8 cellular contexts compared by ENCODE assay signal in genomic region chr18:26090130-26091046, GRCh38. TPM values are rescaled to one million over a fixed set of nuclear protein-coding genes. Genes with fewer than 3 reads are reported as not detected.
DNase-seq lines count a peak whose midpoint lies in the region; ATAC-seq and TF ChIP-seq lines count a peak whose summit lies in the region.

SS18 (minus strand) TSS chr18:26090613; CDS start chr18:26090569, 44 bp downstream.

- peak; percentile 51 for TF ChIP-seq POLR2A in NB4 (IDR thresholded peaks at IDR 0.05; ENCODE audit: extremely low read depth, insufficient read length)
- peak; percentile 17 for TF ChIP-seq POLR2A in testis (IDR thresholded peaks at IDR 0.05)

- no peaks in the 10 kb centered on the region for H3K27me3 ChIP-seq in testis

- no peaks in the 10 kb centered on the region for H3K36me3 ChIP-seq in testis (ENCODE audit: low read depth, missing control alignments)

- ATAC-seq in SK-N-SH treated with all-trans-retinoic acid at 6 μM for 48 hours: peak; percentile 93
- peak; percentile 83 to 87 for ATAC-seq in activated naive CD4-positive, alpha-beta T cell treated with anti-CD3 and anti-CD28 coated beads, Interleukin-2, amount 50 U/mL, for 72 hours
- peak; percentile 96 for ATAC-seq in omental fat pad (ENCODE audit: low FRiP score)

- no peak; the same call in 1 of the 2 replicates for TF ChIP-seq CTCF in HFFc6 (IDR thresholded peaks at IDR 0.05)
- no peak for TF ChIP-seq CTCF in NB4 (IDR thresholded peaks at IDR 0.05; ENCODE audit: low read depth, low read length)
- no peak for TF ChIP-seq CTCF in omental fat pad (IDR thresholded peaks at IDR 0.05)
- TF ChIP-seq CTCF in testis (IDR thresholded peaks at IDR 0.05): peak in 1 of 3 experiments; percentile 21

- intact Hi-C loops in testis (cut with DNase I; ENCODE audit: low total_unique reads): no loop called here

- WGBS in testis, 2 donors: 0 to 1% methylated on average over 14 to 79 of the region's 89 CpGs

- peaks cover 33% of the 10 kb centered on the region for H3K4me1 Mint-ChIP-seq in HFFc6 (ENCODE audit: low read depth)

- H3K4me1 ChIP-seq in testis: peaks cover 10% of the 10 kb centered on the region

- peak within 1 kb of the TSS; percentile 92 for H3K4me3 ChIP-seq in NB4 (ENCODE audit: low read depth, low read length)
- H3K4me3 ChIP-seq in testis: peak within 1 kb of the TSS; percentile 81 to 96

- H3K4me3 Mint-ChIP-seq in HFFc6: peak within 1 kb of the TSS; percentile 92

- H3K9me3 Mint-ChIP-seq in HFFc6: no peaks in the 10 kb centered on the region
- no peaks in the 10 kb centered on the region for H3K9me3 Mint-ChIP-seq in activated naive CD4-positive, alpha-beta T cell treated with anti-CD3 and anti-CD28 coated beads, Interleukin-2, amount 50 U/mL, for 72 hours

- DNase-seq in GM04504 (ENCODE audit: low read depth) (peak; percentile 88), HFFc6 (peak; percentile 91), NB4 (ENCODE audit: low read depth) (peak; percentile 95), glomerular endothelial cell (ENCODE audit: extremely low read depth, low read depth, low spot score) (peak; percentile 47), omental fat pad (ENCODE audit: low spot score) (peak; percentile 51), testis (peak; percentile 96)
- DNase-seq in activated naive CD4-positive, alpha-beta T cell treated with anti-CD3 and anti-CD28 coated beads, Interleukin-2, amount 50 U/mL, for 72 hours (ENCODE audit: low spot score in 2 of 2): peak; percentile 88 to 95

- peak within 1 kb of the TSS; percentile 92 to 98 for H3K27ac ChIP-seq in testis

- H3K36me3 Mint-ChIP-seq in HFFc6 (ENCODE audit: low read depth): peaks cover 18% of the 10 kb centered on the region
- peaks cover 15 to 22% of the 10 kb centered on the region in 2 donors for H3K36me3 Mint-ChIP-seq in activated naive CD4-positive, alpha-beta T cell treated with anti-CD3 and anti-CD28 coated beads, Interleukin-2, amount 50 U/mL, for 72 hours

- H3K27me3 Mint-ChIP-seq in HFFc6 (ENCODE audit: insufficient read depth): no peaks in the 10 kb centered on the region; the same call in 1 of the 2 replicates

- peak within 1 kb of the TSS; percentile 96 for H3K27ac Mint-ChIP-seq in HFFc6
- peak within 1 kb of the TSS; percentile 95 to 98 for H3K27ac Mint-ChIP-seq in activated naive CD4-positive, alpha-beta T cell treated with anti-CD3 and anti-CD28 coated beads, Interleukin-2, amount 50 U/mL, for 72 hours

- no peaks in the 10 kb centered on the region for H3K9me3 ChIP-seq in testis

TF ChIP-seq in SK-N-SH treated with all-trans-retinoic acid at 6 μM for 48 hours, 23 proteins besides CTCF, POLR2A, EP300 and RAD21:
- no peak for TF ChIP-seq CSDC2 (CRISPR knock-in tag; IDR thresholded peaks at IDR 0.05)
- TF ChIP-seq PATZ1 (CRISPR knock-in tag; IDR thresholded peaks at IDR 0.05; ENCODE audit: borderline replicate concordance): no peak
TF ChIP-seq in SK-N-SH treated with all-trans-retinoic acid at 6 μM for 48 hours: peak in this region for 0.

RNA-seq across cellular contexts. Expression of gene SS18, which starts in this region (rescaled TPM):
- 10 to 100 TPM; 59.6 to 70.1 (median 67.9) TPM for total RNA-seq in HFFc6 (2021; fragmentation: NEBNext Ultra II Directional; extraction: Animal tissue kit (Norgen Biotek cat#: 25700))
- total RNA-seq in activated naive CD4-positive, alpha-beta T cell treated with anti-CD3 and anti-CD28 coated beads, Interleukin-2, amount 50 U/mL, for 72 hours: 10 to 100 TPM; 40.2 to 88.1 TPM
- total RNA-seq in glomerular endothelial cell (85.5 and 265 TPM in 2 replicates), omental fat pad (100 to 1,000 TPM in 3 of 4 donors, 10 to 100 TPM in 1; 93.3 to 125 (median 107) TPM), testis (100 to 1,000 TPM; 198 to 242 TPM)
- polyA plus RNA-seq in testis (ENCODE audit: insufficient read depth, low read depth, low replicate concordance): 81.9 TPM

Comparison
In these comparisons a context has a peak if more than half of its experiments do, and no peak if none do; other contexts are left out.
1. Peak in every context shown above with its lines: DNase-seq, ATAC-seq, H3K4me3 ChIP-seq and H3K27ac ChIP-seq.